ENCODE assay signal across 1 cellular context in the genomic region with DNA sequence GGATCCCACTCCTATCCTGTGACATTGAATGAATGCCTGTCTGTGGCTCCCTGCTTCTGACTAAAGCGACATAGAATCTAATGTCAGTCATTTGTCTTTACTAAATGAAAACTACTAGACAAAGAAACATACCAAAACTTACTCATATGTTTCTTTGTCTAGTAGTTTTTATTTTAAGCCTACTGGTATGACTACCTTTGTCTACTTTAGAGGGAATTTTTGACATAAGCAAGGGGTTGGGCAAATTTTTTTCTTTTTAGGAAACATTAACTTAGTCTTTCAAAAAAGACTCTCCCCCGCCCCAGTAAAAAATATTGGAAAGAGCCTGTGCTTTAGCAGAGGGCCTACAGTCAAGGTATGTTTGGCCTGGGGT.
TF ChIP-seq lines count a peak whose summit lies in the region.

No MANE protein-coding gene starts in this region.

TF ChIP-seq in HepG2, 621 proteins besides CTCF, POLR2A, EP300 and RAD21 (continued from another document):
- no peak for TF ChIP-seq ZNF598 (CRISPR knock-in tag; IDR thresholded peaks at IDR 0.05; ENCODE audit: borderline replicate concordance)
